ENCODE assay signal across 1 cellular context in the genomic region with DNA sequence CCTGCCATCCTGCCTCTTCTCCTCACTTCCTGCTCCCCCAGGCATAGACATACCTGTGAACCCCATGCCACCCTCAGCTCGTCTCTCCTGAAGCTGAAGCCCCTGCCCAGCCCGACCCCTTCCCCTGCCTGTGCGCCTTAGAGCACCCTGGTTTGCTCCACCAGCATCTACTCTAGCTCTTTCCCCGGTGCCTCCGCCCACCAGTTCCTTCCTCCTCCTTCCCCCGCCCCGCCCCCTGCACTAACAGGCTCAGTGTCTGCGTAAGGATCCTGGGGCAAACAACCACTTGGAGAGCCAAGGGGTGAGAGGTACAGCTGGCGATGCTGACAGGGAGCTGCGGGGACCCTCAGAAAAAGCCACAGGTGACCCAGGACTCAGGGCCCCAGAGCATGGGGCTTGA.
TF ChIP-seq lines count a peak whose summit lies in the region.

No MANE protein-coding gene starts in this region.

TF ChIP-seq in HepG2, 621 proteins besides CTCF, POLR2A, EP300 and RAD21:
- TF ChIP-seq, protein P1, sequence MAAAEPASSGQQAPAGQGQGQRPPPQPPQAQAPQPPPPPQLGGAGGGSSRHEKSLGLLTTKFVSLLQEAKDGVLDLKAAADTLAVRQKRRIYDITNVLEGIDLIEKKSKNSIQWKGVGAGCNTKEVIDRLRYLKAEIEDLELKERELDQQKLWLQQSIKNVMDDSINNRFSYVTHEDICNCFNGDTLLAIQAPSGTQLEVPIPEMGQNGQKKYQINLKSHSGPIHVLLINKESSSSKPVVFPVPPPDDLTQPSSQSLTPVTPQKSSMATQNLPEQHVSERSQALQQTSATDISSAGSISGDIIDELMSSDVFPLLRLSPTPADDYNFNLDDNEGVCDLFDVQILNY (CRISPR knock-in tag; conservative IDR thresholded peaks at IDR 0.05), result no peak
- TF ChIP-seq ZNF615 (CRISPR knock-in tag; IDR thresholded peaks at IDR 0.05; ENCODE audit: borderline replicate concordance) (no peak), BORCS8-MEF2B (CRISPR knock-in tag; IDR thresholded peaks at IDR 0.05) (no peak), ZBTB21 (CRISPR knock-in tag; IDR thresholded peaks at IDR 0.05) (no peak), BCL6 (CRISPR knock-in tag; IDR thresholded peaks at IDR 0.05) (no peak), ZNF543 (CRISPR knock-in tag; IDR thresholded peaks at IDR 0.05) (no peak), CBX1 (IDR thresholded peaks at IDR 0.05; ENCODE audit: low read depth) (no peak), GABPB1 (CRISPR knock-in tag; IDR thresholded peaks at IDR 0.05) (no peak), ZNF17 (CRISPR knock-in tag; IDR thresholded peaks at IDR 0.05) (no peak), MYC (CRISPR knock-in tag; IDR thresholded peaks at IDR 0.05; ENCODE audit: borderline replicate concordance) (no peak), AGO1 (IDR thresholded peaks at IDR 0.05; ENCODE audit: low read depth, low read length, poor library complexity, severe bottlenecking) (no peak), FOSL1 (CRISPR knock-in tag; IDR thresholded peaks at IDR 0.05; ENCODE audit: borderline replicate concordance) (no peak), ZNF432 (CRISPR knock-in tag; IDR thresholded peaks at IDR 0.05; ENCODE audit: borderline replicate concordance) (no peak)
- TF ChIP-seq, protein P2, sequence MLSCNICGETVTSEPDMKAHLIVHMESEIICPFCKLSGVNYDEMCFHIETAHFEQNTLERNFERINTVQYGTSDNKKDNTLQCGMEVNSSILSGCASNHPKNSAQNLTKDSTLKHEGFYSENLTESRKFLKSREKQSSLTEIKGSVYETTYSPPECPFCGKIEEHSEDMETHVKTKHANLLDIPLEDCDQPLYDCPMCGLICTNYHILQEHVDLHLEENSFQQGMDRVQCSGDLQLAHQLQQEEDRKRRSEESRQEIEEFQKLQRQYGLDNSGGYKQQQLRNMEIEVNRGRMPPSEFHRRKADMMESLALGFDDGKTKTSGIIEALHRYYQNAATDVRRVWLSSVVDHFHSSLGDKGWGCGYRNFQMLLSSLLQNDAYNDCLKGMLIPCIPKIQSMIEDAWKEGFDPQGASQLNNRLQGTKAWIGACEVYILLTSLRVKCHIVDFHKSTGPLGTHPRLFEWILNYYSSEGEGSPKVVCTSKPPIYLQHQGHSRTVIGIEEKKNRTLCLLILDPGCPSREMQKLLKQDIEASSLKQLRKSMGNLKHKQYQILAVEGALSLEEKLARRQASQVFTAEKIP (CRISPR knock-in tag; IDR thresholded peaks at IDR 0.05; ENCODE audit: borderline replicate concordance), result no peak
- TF ChIP-seq, protein P3, sequence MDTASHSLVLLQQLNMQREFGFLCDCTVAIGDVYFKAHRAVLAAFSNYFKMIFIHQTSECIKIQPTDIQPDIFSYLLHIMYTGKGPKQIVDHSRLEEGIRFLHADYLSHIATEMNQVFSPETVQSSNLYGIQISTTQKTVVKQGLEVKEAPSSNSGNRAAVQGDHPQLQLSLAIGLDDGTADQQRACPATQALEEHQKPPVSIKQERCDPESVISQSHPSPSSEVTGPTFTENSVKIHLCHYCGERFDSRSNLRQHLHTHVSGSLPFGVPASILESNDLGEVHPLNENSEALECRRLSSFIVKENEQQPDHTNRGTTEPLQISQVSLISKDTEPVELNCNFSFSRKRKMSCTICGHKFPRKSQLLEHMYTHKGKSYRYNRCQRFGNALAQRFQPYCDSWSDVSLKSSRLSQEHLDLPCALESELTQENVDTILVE (CRISPR knock-in tag; IDR thresholded peaks at IDR 0.05), result no peak
- TF ChIP-seq, protein P4, sequence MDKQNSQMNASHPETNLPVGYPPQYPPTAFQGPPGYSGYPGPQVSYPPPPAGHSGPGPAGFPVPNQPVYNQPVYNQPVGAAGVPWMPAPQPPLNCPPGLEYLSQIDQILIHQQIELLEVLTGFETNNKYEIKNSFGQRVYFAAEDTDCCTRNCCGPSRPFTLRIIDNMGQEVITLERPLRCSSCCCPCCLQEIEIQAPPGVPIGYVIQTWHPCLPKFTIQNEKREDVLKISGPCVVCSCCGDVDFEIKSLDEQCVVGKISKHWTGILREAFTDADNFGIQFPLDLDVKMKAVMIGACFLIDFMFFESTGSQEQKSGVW (CRISPR knock-in tag; IDR thresholded peaks at IDR 0.05; ENCODE audit: borderline replicate concordance), result no peak
- TF ChIP-seq, protein P5, sequence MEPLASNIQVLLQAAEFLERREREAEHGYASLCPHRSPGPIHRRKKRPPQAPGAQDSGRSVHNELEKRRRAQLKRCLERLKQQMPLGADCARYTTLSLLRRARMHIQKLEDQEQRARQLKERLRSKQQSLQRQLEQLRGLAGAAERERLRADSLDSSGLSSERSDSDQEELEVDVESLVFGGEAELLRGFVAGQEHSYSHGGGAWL (CRISPR knock-in tag; IDR thresholded peaks at IDR 0.05), result no peak
